ENCODE assay signal across 23 cellular contexts in the genomic region with DNA sequence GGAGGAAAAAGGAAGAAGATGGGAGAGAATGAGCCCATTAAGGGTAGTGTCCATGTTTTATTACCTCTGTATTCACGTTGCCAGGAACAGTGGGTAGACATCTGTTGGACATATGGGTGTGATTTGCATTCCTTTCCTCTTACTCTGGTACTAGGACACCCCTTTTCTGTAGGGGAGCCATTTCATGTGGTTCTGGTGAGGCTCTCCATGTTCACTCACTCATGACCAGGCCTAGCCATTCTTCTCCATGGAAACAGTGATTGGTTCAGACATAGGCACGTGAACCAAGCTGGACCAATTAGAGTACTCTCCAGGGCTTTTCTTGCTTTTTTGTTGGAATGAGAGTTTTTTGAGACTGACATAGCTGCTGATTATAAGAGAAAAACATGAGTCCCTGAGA. TPM values are rescaled to one million over a fixed set of nuclear protein-coding genes. Genes with fewer than 3 reads are reported as not detected.
DNase-seq lines count a peak whose midpoint lies in the region; ATAC-seq, FAIRE-seq and TF ChIP-seq lines count a peak whose summit lies in the region.
"Had no signal": no experiment of that assay in that cellular context is flagged by ENCODE, and none has a peak within 500 bp of the region (broad histone marks: within the 10 kb centered on the region; RNA-seq: fewer than 3 reads in every experiment).

No MANE protein-coding gene starts in this region.

- no peak for TF ChIP-seq EP300 in SK-N-SH (IDR thresholded peaks at IDR 0.05; ENCODE audit: borderline replicate concordance in 1 of 2, low read depth in 1 of 2, low read length in 1 of 2)

- H3K79me2 ChIP-seq in SK-N-SH (ENCODE audit: insufficient read depth), result no peaks in the 10 kb centered on the region

- no peak for TF ChIP-seq CTCF in SK-N-SH (IDR thresholded peaks at IDR 0.05)
- no peak for TF ChIP-seq CTCF in RWPE1 (conservative IDR thresholded peaks at IDR 0.05; ENCODE audit: low read depth)
- no peak for TF ChIP-seq CTCF in mucosa of descending colon (IDR thresholded peaks at IDR 0.05)

- POLR2A ChIA-PET in SK-N-SH (lab: Yijun Ruan, JAX) (no interaction called here), RWPE1 (lab: Yijun Ruan, JAX; ENCODE audit: low non-redundant PET) (no interaction called here)

- H3K9me2 ChIP-seq in SK-N-SH, result no peaks in the 10 kb centered on the region

- H2AFZ ChIP-seq in SK-N-SH (ENCODE audit: low read depth), result no peak overlapping the region

- H3K9me3 ChIP-seq in SK-N-SH, result 0 out of 2 replicates have a peak, but pooled peaks cover 7% of the 10 kb centered on the region
- H3K9me3 ChIP-seq in mucosa of descending colon, result peaks cover 10% of the 10 kb centered on the region

- no peak overlapping the region for H3K4me2 ChIP-seq in SK-N-SH

- H3K36me3 ChIP-seq in SK-N-SH (replicated peaks in 1 of 2; ENCODE audit: control insufficient read depth in 1 of 2, insufficient read depth in 2 of 2, low read length in 1 of 2) (no peaks in the 10 kb centered on the region), mucosa of descending colon (ENCODE audit: low read depth) (no peaks in the 10 kb centered on the region)

- CTCF ChIA-PET in SK-N-SH (lab: Yijun Ruan, JAX) (interaction anchor here (1.0 to 1.7 kb wide), 2 partner anchors 17 to 122 kb away, joined by 3 to 12 read pairs; no protein-coding TSS in a partner anchor), RWPE1 (lab: Yijun Ruan, JAX) (interaction anchor here (0.6 kb wide), 1 partner anchor 32 kb away, joined by 3 read pairs; no protein-coding TSS in a partner anchor)

- H3K27me3 ChIP-seq in SK-N-SH (ENCODE audit: insufficient read depth), result no peaks in the 10 kb centered on the region

- H3K9ac ChIP-seq in SK-N-SH, result no peak overlapping the region

- no peak for TF ChIP-seq RAD21 in SK-N-SH (IDR thresholded peaks at IDR 0.05; ENCODE audit: low read length)

- H3F3A ChIP-seq in SK-N-SH (replicated peaks; ENCODE audit: insufficient read depth), result no peaks in the 10 kb centered on the region

- DNase-seq in SK-N-SH (no peak), RWPE1 (ENCODE audit: low spot score) (peak; percentile 37), fibroblast of gingiva (ENCODE audit: low read depth) (peak; percentile 56), HTR-8/SVneo (ENCODE audit: insufficient read length, low spot score) (no peak), mucosa of descending colon (no peak), NCI-H82 (lab: John Stamatoyannopoulos, UW) (no peak)
- DNase-seq: 8988T; activated CD8-positive, alpha-beta T cell treated with anti-CD3 and anti-CD28 coated beads, Interleukin-2, amount 10 ng/mL, durations not matched to agents 7 days and 5 days; activated naive CD4-positive, alpha-beta T cell treated with anti-CD3 and anti-CD28 coated beads, Interleukin-2, amount 10 ng/mL, durations not matched to agents 7 days and 5 days; activated T-cell treated with anti-CD3 and anti-CD28 coated beads, Interleukin-2, amount 50 U/mL, for 24 hours; aorta; DMS153; foreskin melanocyte; NCI-H1417 treated with DMSO at 0.1 percent for 48 hours; NCI-H69; nephron progenitor cell; psoas muscle; T-helper 9 cell had no signal

- H3K27ac ChIP-seq in SK-N-SH (ENCODE audit: low read depth in 2 of 2, low read length in 1 of 2), result no peak overlapping the region
- H3K27ac ChIP-seq in RWPE1, result no peak overlapping the region
- H3K27ac ChIP-seq: C4-2B, psoas muscle had no signal

- no peaks in the 10 kb centered on the region for H3K4me1 ChIP-seq in SK-N-SH (ENCODE audit: control insufficient read depth in 1 of 2, insufficient read depth in 2 of 2, low read depth in 1 of 2, low read length in 1 of 2)
- no peaks in the 10 kb centered on the region for H3K4me1 ChIP-seq in mucosa of descending colon (ENCODE audit: low read depth)
- H3K4me1 ChIP-seq: psoas muscle had no signal

- no peak overlapping the region for H3K4me3 ChIP-seq in SK-N-SH (ENCODE audit: low read depth in 2 of 2, low read length in 1 of 2)
- no peak overlapping the region for H3K4me3 ChIP-seq in mucosa of descending colon
- H3K4me3 ChIP-seq: psoas muscle, skin epidermis had no signal

- WGBS in SK-N-SH (ENCODE audit: low lambda C conversion rate), result 53% methylated on average over 2 of the region's 2 CpGs

- ATAC-seq in SK-N-SH treated with all-trans-retinoic acid at 6 μM for 48 hours (no peak), mucosa of descending colon (no peak), GM21737 (IDR thresholded peaks at IDR 0.05; ENCODE audit: unreplicated experiment) (no peak)
- ATAC-seq: activated CD4-positive, CD25-positive, alpha-beta regulatory T cell treated with anti-CD3 and anti-CD28 coated beads, Interleukin-2, amount 50 U/mL, for 24 hours; activated CD8-positive, alpha-beta T cell treated with anti-CD3 and anti-CD28 coated beads, Interleukin-2, amount 10 ng/mL, durations not matched to agents 7 days and 5 days; psoas muscle had no signal

- H4K20me1 ChIP-seq in SK-N-SH (ENCODE audit: insufficient read depth), result no peaks in the 10 kb centered on the region

- FAIRE-seq in HTR-8/SVneo (lab: Jason Lieb, UNC), result no peak

- intact Hi-C loops in mucosa of descending colon (cut with DNase I, micrococcal nuclease), result no loop called here

TF ChIP-seq in SK-N-SH, 30 proteins besides CTCF, POLR2A, EP300 and RAD21:
- TF ChIP-seq YY1 (IDR thresholded peaks at IDR 0.05; ENCODE audit: low read depth) (no peak), TCF12 (IDR thresholded peaks at IDR 0.05) (peak; percentile 31; the same call in 1 of the 2 replicates)
- TF ChIP-seq, protein P1, sequence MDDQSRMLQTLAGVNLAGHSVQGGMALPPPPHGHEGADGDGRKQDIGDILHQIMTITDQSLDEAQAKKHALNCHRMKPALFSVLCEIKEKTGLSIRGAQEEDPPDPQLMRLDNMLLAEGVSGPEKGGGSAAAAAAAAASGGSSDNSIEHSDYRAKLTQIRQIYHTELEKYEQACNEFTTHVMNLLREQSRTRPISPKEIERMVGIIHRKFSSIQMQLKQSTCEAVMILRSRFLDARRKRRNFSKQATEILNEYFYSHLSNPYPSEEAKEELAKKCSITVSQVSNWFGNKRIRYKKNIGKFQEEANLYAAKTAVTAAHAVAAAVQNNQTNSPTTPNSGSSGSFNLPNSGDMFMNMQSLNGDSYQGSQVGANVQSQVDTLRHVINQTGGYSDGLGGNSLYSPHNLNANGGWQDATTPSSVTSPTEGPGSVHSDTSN (IDR thresholded peaks at IDR 0.05), result no peak
TF ChIP-seq in SK-N-SH: peak in this region for 1.

TF ChIP-seq in SK-N-SH treated with all-trans-retinoic acid at 6 μM for 48 hours, 23 proteins besides CTCF, POLR2A, EP300 and RAD21:
- TF ChIP-seq GLIS3 (CRISPR knock-in tag; IDR thresholded peaks at IDR 0.05), result no peak

RNA-seq across cellular contexts. Expression of a gene that starts 39.6 kb away (rescaled TPM):
- 49.1 and 60.4 TPM in 2 replicates for polyA plus RNA-seq in SK-N-SH (2012; rRNA removed)
- 40.4 and 51.3 TPM in 2 replicates for polyA plus RNA-seq in SK-N-SH (2012; cell fraction: cytosol; rRNA removed)
- 94.5 and 183 TPM in 2 replicates for polyA plus RNA-seq in SK-N-SH (2012; cell fraction: nucleus; rRNA removed)
- 100 to 1,000 TPM; 305 to 521 (median 428) TPM for total RNA-seq in mucosa of descending colon

RNA-seq across cellular contexts. Expression of a gene that starts 40.8 kb away (rescaled TPM):
- polyA plus RNA-seq in SK-N-SH (2012; rRNA removed), result 13.2 and 18.8 TPM in 2 replicates
- 15.5 and 15.6 TPM in 2 replicates for polyA plus RNA-seq in SK-N-SH (2012; cell fraction: cytosol; rRNA removed)
- 20.7 and 41.8 TPM in 2 replicates for polyA plus RNA-seq in SK-N-SH (2012; cell fraction: nucleus; rRNA removed)
- 10 to 100 TPM; 33.6 to 66.6 (median 44.5) TPM for total RNA-seq in mucosa of descending colon

Comparison
In these comparisons a context has a peak if more than half of its experiments do, and no peak if none do; other contexts are left out.
1. DNase-seq: peak in RWPE1 (single experiment) and fibroblast of gingiva (single experiment); none in SK-N-SH (single experiment), HTR-8/SVneo (single experiment), mucosa of descending colon (0 of 3) and NCI-H82 (single experiment).